Comparison of ENCODE assay signal across 8 cellular contexts in genomic region chr11:66069715-66070603, GRCh38. TPM values are rescaled to one million over a fixed set of nuclear protein-coding genes. Genes with fewer than 3 reads are reported as not detected.
DNase-seq lines count a peak whose midpoint lies in the region; ATAC-seq and TF ChIP-seq lines count a peak whose summit lies in the region.

TSS of gene PACS1 (plus strand) at chr11:66070272. CDS start at chr11:66070487, 215 bp downstream.

- peaks cover 58% of the 10 kb centered on the region for H3F3A ChIP-seq in PC-9 (ENCODE audit: insufficient read depth, low read depth)

- H3K27ac ChIP-seq in PC-9 (no peak within 1 kb of the TSS), esophagus squamous epithelium (peak within 1 kb of the TSS; percentile 91 to 97 (median 95)), muscle layer of duodenum (ENCODE audit: low read length) (peak within 1 kb of the TSS; percentile 91)

- H3K4me1 ChIP-seq in PC-9 (replicated peaks; ENCODE audit: insufficient read depth), result peaks cover 22% of the 10 kb centered on the region
- H3K4me1 ChIP-seq in esophagus squamous epithelium, result peaks cover 23 to 51% (median 30%) of the 10 kb centered on the region in 3 donors
- peaks cover 12 to 26% of the 10 kb centered on the region in 2 donors for H3K4me1 ChIP-seq in muscle layer of duodenum (ENCODE audit: control insufficient read depth in 1 of 2, insufficient read depth in 2 of 2, low read length in 2 of 2)

- peak within 1 kb of the TSS; percentile 80 for H2AFZ ChIP-seq in PC-9

- H3K9me3 Mint-ChIP-seq in stimulated activated effector memory CD8-positive, alpha-beta T cell treated with anti-CD3 and anti-CD28 coated beads, Interleukin-12 subunit alpha, Interleukin-12 subunit beta, amount 100 ng/mL, for 72 hours, result no peaks in the 10 kb centered on the region

- H3K4me3 ChIP-seq in PC-9 (peak within 1 kb of the TSS; percentile 72), esophagus squamous epithelium (peak within 1 kb of the TSS; percentile 59 to 95 (median 74)), muscle layer of duodenum (ENCODE audit: low read depth in 1 of 2, low read length in 2 of 2) (peak within 1 kb of the TSS; percentile 74 to 81)

- peak; percentile 38 to 43 for DNase-seq in NCI-H2081 (lab: John Stamatoyannopoulos, UW)
- no peak for DNase-seq in NCI-H2081 treated with DMSO at 0.1 percent for 48 hours (lab: John Stamatoyannopoulos, UW)
- peak in 1 of 2 experiments; percentile 73 for DNase-seq in PC-9
- DNase-seq in activated T-helper 1 cell treated with Interleukin-2 at 50 U/mL for 16 hours (ENCODE audit: low read depth), result peak; percentile 72
- no peak for DNase-seq in esophagus squamous epithelium (lab: John Stamatoyannopoulos, UW)
- peak; percentile 68 to 92 for DNase-seq in stimulated activated effector memory CD8-positive, alpha-beta T cell treated with anti-CD3 and anti-CD28 coated beads, Interleukin-12 subunit alpha, Interleukin-12 subunit beta, amount 100 ng/mL, for 72 hours (ENCODE audit: low spot score in 2 of 2)

- H3K27me3 ChIP-seq in PC-9 (ENCODE audit: insufficient read depth, low read depth) (no peaks in the 10 kb centered on the region), esophagus squamous epithelium (no peaks in the 10 kb centered on the region), muscle layer of duodenum (ENCODE audit: low read depth, low read length) (no peaks in the 10 kb centered on the region)

- H4K20me1 ChIP-seq in PC-9 (ENCODE audit: insufficient read depth), result peaks cover 23% of the 10 kb centered on the region

- H3K79me2 ChIP-seq in PC-9 (ENCODE audit: low read depth), result peaks cover 25% of the 10 kb centered on the region

- POLR2A ChIA-PET in PC-9 (lab: Charles Lee; ENCODE audit: unreplicated experiment), result interaction anchor here (0.5 to 0.7 kb wide), 6 partner anchors 11 to 753 kb away, joined by 3 to 16 read pairs (median 6); no protein-coding TSS in a partner anchor

- BruUV-seq in PC-9 (replicated peaks; lab: Mats Ljungman, UMichigan), result no TSS peak

- peak within 1 kb of the TSS; percentile 90 for H3K4me3 Mint-ChIP-seq in stimulated activated effector memory CD8-positive, alpha-beta T cell treated with anti-CD3 and anti-CD28 coated beads, Interleukin-12 subunit alpha, Interleukin-12 subunit beta, amount 100 ng/mL, for 72 hours

- WGBS in esophagus squamous epithelium, 2 donors, result 0 to 3% methylated on average over 7 to 10 of the region's 120 CpGs

- H3K36me3 ChIP-seq in PC-9 (ENCODE audit: low read depth) (peaks cover 35% of the 10 kb centered on the region), esophagus squamous epithelium (peaks cover 0 to 64% (median 9%) of the 10 kb centered on the region in 3 donors), muscle layer of duodenum (ENCODE audit: control insufficient read depth in 1 of 2, insufficient read depth in 2 of 2, low read length in 2 of 2) (peaks cover 21 to 35% of the 10 kb centered on the region in 2 donors)

- TF ChIP-seq POLR2A in esophagus squamous epithelium (IDR thresholded peaks at IDR 0.05), result peak in 2 of 4 donors; percentile 37 to 38

- H3K36me3 Mint-ChIP-seq in stimulated activated effector memory CD8-positive, alpha-beta T cell treated with anti-CD3 and anti-CD28 coated beads, Interleukin-12 subunit alpha, Interleukin-12 subunit beta, amount 100 ng/mL, for 72 hours, result peaks cover 81% of the 10 kb centered on the region

- H3K4me1 Mint-ChIP-seq in stimulated activated effector memory CD8-positive, alpha-beta T cell treated with anti-CD3 and anti-CD28 coated beads, Interleukin-12 subunit alpha, Interleukin-12 subunit beta, amount 100 ng/mL, for 72 hours, result peaks cover 62% of the 10 kb centered on the region

- intact Hi-C loops in PC-9 (cut with micrococcal nuclease; ENCODE audit: unreplicated experiment) (loop anchor here (10.0 kb wide), 1 partner anchor 185 kb away; the partner anchor contains the start of gene FIBP), esophagus squamous epithelium (cut with DNase I) (no loop called here)

- peak within 1 kb of the TSS; percentile 81 for H3K4me2 ChIP-seq in PC-9

- peak within 1 kb of the TSS; percentile 96 for H3K27ac Mint-ChIP-seq in stimulated activated effector memory CD8-positive, alpha-beta T cell treated with anti-CD3 and anti-CD28 coated beads, Interleukin-12 subunit alpha, Interleukin-12 subunit beta, amount 100 ng/mL, for 72 hours

- no peaks in the 10 kb centered on the region for H3K9me2 ChIP-seq in PC-9 (ENCODE audit: insufficient read depth)

- ATAC-seq in HG03095 (IDR thresholded peaks at IDR 0.05; ENCODE audit: unreplicated experiment), result peak; percentile 40
- ATAC-seq in stimulated activated effector memory CD8-positive, alpha-beta T cell treated with anti-CD3 and anti-CD28 coated beads, Interleukin-12 subunit alpha, Interleukin-12 subunit beta, amount 100 ng/mL, for 72 hours, result peak; percentile 77

- CTCF ChIA-PET in PC-9 (lab: Charles Lee), result interaction anchor here (0.6 to 1.8 kb wide), 5 partner anchors 25 to 431 kb away, joined by 3 to 7 read pairs (median 4); no protein-coding TSS in a partner anchor

- TF ChIP-seq CTCF in PC-9 (conservative IDR thresholded peaks at IDR 0.05) (no peak), esophagus squamous epithelium (IDR thresholded peaks at IDR 0.05) (peak in 3 of 6 experiments; percentile 2 to 48 (median 39))

- H3K9me3 ChIP-seq in PC-9 (ENCODE audit: insufficient read depth, low read depth) (no peaks in the 10 kb centered on the region), esophagus squamous epithelium (no peaks in the 10 kb centered on the region), muscle layer of duodenum (ENCODE audit: control insufficient read depth in 1 of 2, low read length in 2 of 2) (no peaks in the 10 kb centered on the region)

RNA-seq across cellular contexts. Expression of gene PACS1, which starts in this region (rescaled TPM):
- total RNA-seq in PC-9 (2021), result 100 and 102 TPM in 2 replicates
- total RNA-seq in esophagus squamous epithelium, result 10 to 100 TPM; 17.9 to 37.6 (median 25.4) TPM

Comparison
In these comparisons a context has a peak if more than half of its experiments do, and no peak if none do; other contexts are left out.
1. DNase-seq: peak in NCI-H2081 (2 of 2), activated T-helper 1 cell treated with Interleukin-2 at 50 U/mL for 16 hours (single experiment) and stimulated activated effector memory CD8-positive, alpha-beta T cell treated with anti-CD3 and anti-CD28 coated beads, Interleukin-12 subunit alpha, Interleukin-12 subunit beta, amount 100 ng/mL, for 72 hours (2 of 2); none in NCI-H2081 treated with DMSO at 0.1 percent for 48 hours (single experiment) and esophagus squamous epithelium (single experiment).
2. Peak in every context shown above with its lines, with median percentiles within 50 percentile points of each other: H3K4me3 ChIP-seq.